Comparison of ENCODE assay signal across 1 cellular context in genomic region chr5:138708761-138709160, GRCh38.
TF ChIP-seq lines count a peak whose summit lies in the region.

No MANE protein-coding gene starts in this region.

TF ChIP-seq in HepG2, 621 proteins besides CTCF, POLR2A, EP300 and RAD21 (continued from another document):
- TF ChIP-seq GPBP1L1 (CRISPR knock-in tag; IDR thresholded peaks at IDR 0.05) (no peak), SKI (IDR thresholded peaks at IDR 0.05; ENCODE audit: partially characterized antibody) (no peak), RXRA (CRISPR knock-in tag; IDR thresholded peaks at IDR 0.05) (no peak), ZNF652 (CRISPR knock-in tag; IDR thresholded peaks at IDR 0.05; ENCODE audit: borderline replicate concordance, low read depth) (no peak), USF2 (IDR thresholded peaks at IDR 0.05; ENCODE audit: low read depth, low read length) (no peak), USF2 (CRISPR knock-in tag; IDR thresholded peaks at IDR 0.05; ENCODE audit: borderline replicate concordance) (no peak), PBX3 (CRISPR knock-in tag; IDR thresholded peaks at IDR 0.05; ENCODE audit: borderline replicate concordance) (no peak), NR3C1 (CRISPR knock-in tag; IDR thresholded peaks at IDR 0.05) (no peak), MED8 (CRISPR knock-in tag; IDR thresholded peaks at IDR 0.05; ENCODE audit: insufficient replicate concordance) (no peak), ZNF136 (CRISPR knock-in tag; IDR thresholded peaks at IDR 0.05; ENCODE audit: low read depth) (no peak), ELF4 (CRISPR knock-in tag; IDR thresholded peaks at IDR 0.05; ENCODE audit: borderline replicate concordance) (no peak), PHF20 (CRISPR knock-in tag; IDR thresholded peaks at IDR 0.05) (no peak)
TF ChIP-seq in HepG2: peak in this region for 0.
